In genomic region chr12:122399592-122400373, GRCh38 we compare ENCODE assay signal across 8 cellular contexts. TPM values are rescaled to one million over a fixed set of nuclear protein-coding genes. Genes with fewer than 3 reads are reported as not detected.
A peak's percentile ranks its signal among the peaks of the same experiment; 100 is the strongest.
DNase-seq lines count a peak whose midpoint lies in the region; ATAC-seq and TF ChIP-seq lines count a peak whose summit lies in the region.

No MANE protein-coding gene starts in this region.

- H2AFZ ChIP-seq in SK-N-SH (ENCODE audit: low read depth) = no peak overlapping the region; the same call in 1 of the 2 replicates

- H3K9ac ChIP-seq in SK-N-SH = peak overlapping the region; percentile 74

- 29% methylated on average over 14 of the region's 14 CpGs for WGBS in SK-N-SH (ENCODE audit: low lambda C conversion rate)
- 15 to 20% (median 18%) methylated on average over 14 of the region's 14 CpGs for WGBS in adipose tissue, 3 donors
- 15 to 18% (median 15%) methylated on average over 14 of the region's 14 CpGs for WGBS in ovary, 3 donors

- POLR2A ChIA-PET in SK-N-SH (lab: Yijun Ruan, JAX) = no interaction called here

- no peak for TF ChIP-seq POLR2A in ovary (IDR thresholded peaks at IDR 0.05)

- peak; percentile 89 for TF ChIP-seq RAD21 in SK-N-SH (IDR thresholded peaks at IDR 0.05; ENCODE audit: low read length)

- intact Hi-C loops in head of caudate nucleus (cut with DNase I) = loop anchor here (10.0 kb wide), 1 partner anchor 75 kb away; no protein-coding TSS in a partner anchor
- intact Hi-C loops in ovary (cut with DNase I) = loop anchor here in 3 of 4 donors (2.0 to 5.0 kb wide), 2 partner anchors 73 kb away; no protein-coding TSS in a partner anchor

- peaks cover 84% of the 10 kb centered on the region for H3K79me2 ChIP-seq in SK-N-SH (ENCODE audit: insufficient read depth)

- H3K4me1 ChIP-seq in SK-N-SH (ENCODE audit: control insufficient read depth in 1 of 2, insufficient read depth in 2 of 2, low read depth in 1 of 2, low read length in 1 of 2) (peaks cover 10 to 23% of the 10 kb centered on the region in 2 experiments), ovary (ENCODE audit: insufficient read depth) (peaks cover 1% of the 10 kb centered on the region)

- H3K36me3 ChIP-seq in GM06990 (ENCODE audit: control insufficient read depth, insufficient read depth, low read length) (no peaks in the 10 kb centered on the region; the same call in none of the 2 replicates), SK-N-SH (replicated peaks in 1 of 2; ENCODE audit: control insufficient read depth in 1 of 2, insufficient read depth in 2 of 2, low read length in 1 of 2) (peaks cover 0 to 12% of the 10 kb centered on the region in 2 experiments), ovary (no peaks in the 10 kb centered on the region)

- TF ChIP-seq CTCF in GM06990 (IDR thresholded peaks at IDR 0.05; ENCODE audit: insufficient read depth, low read length, poor library complexity, severe bottlenecking) (peak; percentile 70), SK-N-SH (IDR thresholded peaks at IDR 0.05) (peak; percentile 79), ovary (IDR thresholded peaks at IDR 0.05) (peak in 2 of 3 donors; percentile 71 to 77)

- H3K9me3 ChIP-seq in SK-N-SH = no peaks in the 10 kb centered on the region
- H3K9me3 ChIP-seq in ovary = no peaks in the 10 kb centered on the region

- no peaks in the 10 kb centered on the region for H3K9me2 ChIP-seq in SK-N-SH

- H3K27ac ChIP-seq in SK-N-SH (ENCODE audit: low read depth in 2 of 2, low read length in 1 of 2) (peak overlapping the region; percentile 77 to 99), adipose tissue (ENCODE audit: low read depth, low read length) (peak overlapping the region; percentile 70), ovary (peak overlapping the region; percentile 61 to 83)

- CTCF ChIA-PET in SK-N-SH (lab: Yijun Ruan, JAX) = interaction anchor here (0.6 to 8.8 kb wide), 31 partner anchors 9 to 170 kb away, joined by 3 to 148 read pairs (median 4); no protein-coding TSS in a partner anchor

- H3K4me2 ChIP-seq in SK-N-SH = peak overlapping the region; percentile 79

- peaks cover 45% of the 10 kb centered on the region for H3F3A ChIP-seq in SK-N-SH (replicated peaks; ENCODE audit: insufficient read depth)

- DNase-seq in GM06990 (ENCODE audit: extremely low read depth, insufficient read length) (no peak), M059J (ENCODE audit: low read depth) (peak; percentile 96), SK-N-SH (peak; percentile 66), head of caudate nucleus (peak; percentile 24 to 81 (median 56)), ovary (peak; percentile 51 to 71 (median 61))

- ATAC-seq in HG03521 (IDR thresholded peaks at IDR 0.05; ENCODE audit: unreplicated experiment) (no peak), GM19463 (IDR thresholded peaks at IDR 0.05; ENCODE audit: unreplicated experiment) (no peak)

- H4K20me1 ChIP-seq in SK-N-SH (ENCODE audit: insufficient read depth) = no peaks in the 10 kb centered on the region

- peak overlapping the region; percentile 37 for H3K4me3 ChIP-seq in GM06990 (replicated peaks; ENCODE audit: low read depth, low read length)
- H3K4me3 ChIP-seq in SK-N-SH (ENCODE audit: low read depth in 2 of 2, low read length in 1 of 2) = peak overlapping the region in 1 of 2 experiments; percentile 42; a peak in 2 of 4 replicates
- peak overlapping the region; percentile 8 for H3K4me3 ChIP-seq in ovary

- TF ChIP-seq EP300 in SK-N-SH (IDR thresholded peaks at IDR 0.05; ENCODE audit: borderline replicate concordance in 1 of 2, low read depth in 1 of 2, low read length in 1 of 2) = no peak
- TF ChIP-seq EP300 in ovary (IDR thresholded peaks at IDR 0.05) = no peak

- H3K27me3 ChIP-seq in GM06990 (replicated peaks; ENCODE audit: control insufficient read depth, insufficient read depth, low read length) = no peaks in the 10 kb centered on the region
- H3K27me3 ChIP-seq in SK-N-SH (ENCODE audit: insufficient read depth) = no peaks in the 10 kb centered on the region
- H3K27me3 ChIP-seq in ovary = no peaks in the 10 kb centered on the region

TF ChIP-seq in SK-N-SH, 30 proteins besides CTCF, POLR2A, EP300 and RAD21:
- TF ChIP-seq MXI1 (IDR thresholded peaks at IDR 0.05; ENCODE audit: low read depth, low read length) (0 out of 2 replicates have a peak, but pooled peaks have one; percentile 30), USF2 (IDR thresholded peaks at IDR 0.05; ENCODE audit: borderline replicate concordance, low read depth, low read length) (no peak), TEAD4 (IDR thresholded peaks at IDR 0.05; ENCODE audit: borderline replicate concordance, insufficient read depth) (no peak), ELF1 (IDR thresholded peaks at IDR 0.05) (no peak), JUND (IDR thresholded peaks at IDR 0.05) (no peak), EZH2phosphoT487 (IDR thresholded peaks at IDR 0.05; ENCODE audit: borderline replicate concordance, low read depth) (no peak), MAX (IDR thresholded peaks at IDR 0.05; ENCODE audit: low read depth) (peak; percentile 69), USF1 (IDR thresholded peaks at IDR 0.05; ENCODE audit: borderline replicate concordance, low read depth) (no peak), FOXJ3 (CRISPR knock-in tag; IDR thresholded peaks at IDR 0.05) (no peak), NRF1 (IDR thresholded peaks at IDR 0.05; ENCODE audit: low read depth, low read length) (no peak), IRF3 (IDR thresholded peaks at IDR 0.05; ENCODE audit: low read depth, low read length) (no peak), RXRA (IDR thresholded peaks at IDR 0.05; ENCODE audit: borderline replicate concordance, low read depth) (no peak), FOXM1 (IDR thresholded peaks at IDR 0.05; ENCODE audit: low read depth) (no peak), MEF2A (IDR thresholded peaks at IDR 0.05; ENCODE audit: borderline replicate concordance, low read depth) (no peak), TCF12 (IDR thresholded peaks at IDR 0.05) (no peak), SMC3 (IDR thresholded peaks at IDR 0.05; ENCODE audit: low read depth, low read length) (peak; percentile 79), POLR2AphosphoS5 (IDR thresholded peaks at IDR 0.05; ENCODE audit: low read depth, low read length) (no peak)

RNA-seq across cellular contexts. Expression of gene CLIP1, which starts 22.7 kb away (rescaled TPM):
- total RNA-seq in M059J (2014; rRNA removed; shearing (Covaris generic)) = 20.4 and 33.3 TPM in 2 replicates
- 33.9 and 48.9 TPM in 2 replicates for polyA plus RNA-seq in SK-N-SH (2012; rRNA removed)
- 31.8 and 32.6 TPM in 2 replicates for polyA plus RNA-seq in SK-N-SH (2012; cell fraction: cytosol; rRNA removed)
- polyA plus RNA-seq in SK-N-SH (2012; cell fraction: nucleus; rRNA removed) = 74.9 and 82.5 TPM in 2 replicates
- 10 to 100 TPM; 11.9 to 29.0 (median 26.0) TPM for polyA plus RNA-seq in adipose tissue
- 10 to 100 TPM; 30.4 to 71.5 (median 42.3) TPM for total RNA-seq in ovary
- polyA plus RNA-seq in ovary = 10 to 100 TPM; 16.2 to 35.7 TPM
